10 cellular contexts compared by ENCODE assay signal in the genomic region with DNA sequence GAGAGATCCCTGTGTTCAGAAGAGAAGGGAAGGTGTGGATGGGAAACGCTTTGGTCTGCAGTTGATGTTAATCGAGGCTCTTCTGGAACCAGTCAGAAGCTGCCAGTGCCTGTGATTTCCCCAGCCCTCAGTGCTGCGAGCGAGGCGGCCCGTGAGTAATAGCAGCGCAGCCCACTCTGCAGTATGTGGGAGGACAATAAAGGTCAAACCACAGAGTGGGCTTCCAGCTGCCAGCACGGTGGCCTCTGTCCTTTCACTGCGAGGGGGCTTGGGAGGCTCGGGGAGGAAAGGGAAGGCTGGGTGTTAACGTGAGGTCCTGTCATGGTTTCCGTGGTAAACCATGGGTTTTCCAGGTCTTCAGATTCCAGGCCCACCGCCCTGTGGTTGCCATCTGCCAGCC. TPM values are rescaled to one million over a fixed set of nuclear protein-coding genes. Genes with fewer than 3 reads are reported as not detected.
A peak's percentile ranks its signal among the peaks of the same experiment; 100 is the strongest.
DNase-seq lines count a peak whose midpoint lies in the region; ATAC-seq and TF ChIP-seq lines count a peak whose summit lies in the region.
"Had no signal": no experiment of that assay in that cellular context is flagged by ENCODE, and none has a peak within 500 bp of the region (broad histone marks: within the 10 kb centered on the region; RNA-seq: fewer than 3 reads in every experiment).

No MANE protein-coding gene starts in this region.

- peaks cover 4% of the 10 kb centered on the region for H3K36me3 Mint-ChIP-seq in memory B cell
- no peaks in the 10 kb centered on the region for H3K36me3 Mint-ChIP-seq in mesothelial cell of epicardium

- H3K4me3 Mint-ChIP-seq in memory B cell = no peak overlapping the region
- no peak overlapping the region for H3K4me3 Mint-ChIP-seq in mesothelial cell of epicardium
- H3K4me3 Mint-ChIP-seq: GM23338 had no signal

- ATAC-seq in memory B cell (ENCODE audit: low read depth) (no peak), omental fat pad (ENCODE audit: low FRiP score) (no peak)
- ATAC-seq: GM23338 had no signal

- no peaks in the 10 kb centered on the region for H3K27me3 Mint-ChIP-seq in memory B cell
- peaks cover 40% of the 10 kb centered on the region for H3K27me3 Mint-ChIP-seq in mesothelial cell of epicardium (ENCODE audit: low read depth)

- peak overlapping the region; percentile 58 for H3K27ac Mint-ChIP-seq in memory B cell
- no peak overlapping the region for H3K27ac Mint-ChIP-seq in mesothelial cell of epicardium
- H3K27ac Mint-ChIP-seq: GM23338 had no signal

- TF ChIP-seq CTCF in omental fat pad (IDR thresholded peaks at IDR 0.05) (no peak), mesothelial cell of epicardium (IDR thresholded peaks at IDR 0.05; ENCODE audit: unreplicated experiment) (no peak)

- DNase-seq in activated gamma-delta T cell treated with Interleukin-2 at 50 U/mL for 16 hours (peak; percentile 33), activated gamma-delta T cell (lab: John Stamatoyannopoulos, UW) (no peak), activated T-cell treated with anti-CD3 and anti-CD28 coated beads for 4 hours (peak; percentile 40), memory B cell (ENCODE audit: low spot score in 2 of 2) (no peak), middle frontal gyrus (ENCODE audit: extremely low spot score, low spot score) (no peak), omental fat pad (ENCODE audit: low spot score) (no peak), mesothelial cell of epicardium (ENCODE audit: low spot score in 2 of 2, unreplicated experiment in 2 of 2) (no peak)
- DNase-seq in stimulated activated CD8-positive, alpha-beta memory T cell treated with anti-CD3 and anti-CD28 coated beads, Interleukin-7, amount 100 ng/mL, for 48 hours (ENCODE audit: extremely low read depth in 1 of 2, low read depth in 1 of 2) = peak; percentile 58 to 70

- peaks cover 33% of the 10 kb centered on the region for H3K4me1 Mint-ChIP-seq in memory B cell
- H3K4me1 Mint-ChIP-seq in mesothelial cell of epicardium = peaks cover 8% of the 10 kb centered on the region

- no peaks in the 10 kb centered on the region for H3K9me3 Mint-ChIP-seq in memory B cell
- no peaks in the 10 kb centered on the region for H3K9me3 Mint-ChIP-seq in mesothelial cell of epicardium
- H3K9me3 Mint-ChIP-seq: GM23338 had no signal

RNA-seq across cellular contexts. Expression of a gene that starts 32.3 kb away (rescaled TPM):
- total RNA-seq in omental fat pad (1 to 10 TPM; 3.1 to 5.7 (median 4.8) TPM), mesothelial cell of epicardium (0.16 to 0.32 TPM (median 0.24 TPM) in 3 replicates)
- total RNA-seq: GM23338, HT-29 had no signal

Comparison
In these comparisons a context has a peak if more than half of its experiments do, and no peak if none do; other contexts are left out.
1. DNase-seq: peak in activated gamma-delta T cell treated with Interleukin-2 at 50 U/mL for 16 hours (single experiment), activated T-cell treated with anti-CD3 and anti-CD28 coated beads for 4 hours (single experiment) and stimulated activated CD8-positive, alpha-beta memory T cell treated with anti-CD3 and anti-CD28 coated beads, Interleukin-7, amount 100 ng/mL, for 48 hours (2 of 2); none in activated gamma-delta T cell (single experiment), memory B cell (0 of 2), middle frontal gyrus (single experiment), omental fat pad (single experiment) and mesothelial cell of epicardium (0 of 2).